In genomic region chr10:56593120-56593519, GRCh38 we compare ENCODE assay signal across 27 cellular contexts.
"Had no signal": no experiment of that assay in that cellular context is flagged by ENCODE, and none has a peak within 500 bp of the region (broad histone marks: within the 10 kb centered on the region; RNA-seq: fewer than 3 reads in every experiment).

No MANE protein-coding gene starts in this region.

- H3K9me3 ChIP-seq: stomach, suprapubic skin, testis, thoracic aorta, thyroid gland, tibial artery, tibial nerve, transverse colon, upper lobe of left lung, upper lobe of right lung, uterus, vagina had no signal

- ATAC-seq: stimulated activated effector memory CD8-positive, alpha-beta T cell treated with anti-CD3 and anti-CD28 coated beads, Interleukin-12 subunit alpha, Interleukin-12 subunit beta, amount 100 ng/mL, for 72 hours; stimulated activated memory B cell treated with anti-CD40 and anti-IgM and Interleukin-4, amounts not matched to agents 10 μg/mL and 1 μg/mL and 100 μg/mL, for 72 hours; stimulated activated naive B cell treated with anti-CD40 and anti-IgM and Interleukin-4, amounts not matched to agents 10 μg/mL and 1 μg/mL and 100 μg/mL, for 72 hours; stimulated activated naive CD8-positive, alpha-beta T cell treated with anti-CD3 and anti-CD28 coated beads, Interleukin-15, amount 100 ng/mL, for 72 hours; stimulated activated naive CD8-positive, alpha-beta T cell treated with anti-CD3 and anti-CD28 coated beads, Interleukin-15, Interleukin-2, amounts not matched to agents 100 U/mL and 50 U/mL, for 24 hours; upper lobe of right lung had no signal

- H3K36me3 ChIP-seq: stomach, suprapubic skin, thoracic aorta, thyroid gland, tibial artery, tibial nerve, transverse colon, upper lobe of left lung, upper lobe of right lung, uterus, vagina had no signal

- DNase-seq: stimulated activated CD4-positive, alpha-beta T cell treated with anti-CD3 and anti-CD28 coated beads, Interleukin-2, amount 100 ng/mL, for 48 hours; stimulated activated CD4-positive, alpha-beta T cell treated with anti-CD3 and anti-CD28 coated beads, Interleukin-4, amount 100 ng/mL, for 1 hour; stimulated activated CD4-positive, alpha-beta T cell treated with anti-CD3 and anti-CD28 coated beads, Interleukin-4, amount 100 ng/mL, for 24 hours; stimulated activated CD4-positive, alpha-beta T cell treated with anti-CD3 and anti-CD28 coated beads, Interleukin-4, amount 100 ng/mL, for 4 hours; stimulated activated CD8-positive, alpha-beta memory T cell treated with anti-CD3 and anti-CD28 coated beads, Interleukin-4, amount 100 ng/mL, for 48 hours; stimulated activated naive B cell treated with anti-CD40 and anti-IgM and Interleukin-4, amounts not matched to agents 10 μg/mL and 1 μg/mL and 100 μg/mL, for 72 hours; stimulated activated naive CD4-positive, alpha-beta T cell; stimulated activated naive CD4-positive, alpha-beta T cell treated with Interleukin-2 at 50 U/mL for 16 hours; stimulated activated naive CD8-positive, alpha-beta T cell treated with anti-CD3 and anti-CD28 coated beads, Interleukin-15, amount 100 ng/mL, for 72 hours; stimulated activated naive CD8-positive, alpha-beta T cell treated with anti-CD3 and anti-CD28 coated beads, Interleukin-15, Interleukin-2, amounts not matched to agents 100 U/mL and 50 U/mL, for 24 hours; stomach; substantia nigra; testis; thyroid gland; tibial artery; transverse colon; trophoblast cell; upper lobe of left lung; upper lobe of right lung; uterus had no signal

- H3K4me1 ChIP-seq: stomach, suprapubic skin, testis, thyroid gland, tibial artery, tibial nerve, transverse colon, upper lobe of left lung, upper lobe of right lung, uterus, vagina had no signal

- H3K27me3 ChIP-seq: stomach, suprapubic skin, testis, thyroid gland, tibial artery, tibial nerve, transverse colon, upper lobe of left lung, upper lobe of right lung, uterus, vagina had no signal

- FAIRE-seq: urothelium cell line had no signal

- H3K27ac ChIP-seq: stomach, suprapubic skin, testis, thoracic aorta, thyroid gland, tibial artery, tibial nerve, transverse colon, upper lobe of left lung, upper lobe of right lung, uterus, vagina had no signal

- H3K4me3 ChIP-seq: stomach, suprapubic skin, testis, thoracic aorta, thyroid gland, tibial artery, tibial nerve, transverse colon, upper lobe of left lung, upper lobe of right lung, uterus, vagina had no signal
